ENCODE assay signal across 23 cellular contexts in the genomic region with DNA sequence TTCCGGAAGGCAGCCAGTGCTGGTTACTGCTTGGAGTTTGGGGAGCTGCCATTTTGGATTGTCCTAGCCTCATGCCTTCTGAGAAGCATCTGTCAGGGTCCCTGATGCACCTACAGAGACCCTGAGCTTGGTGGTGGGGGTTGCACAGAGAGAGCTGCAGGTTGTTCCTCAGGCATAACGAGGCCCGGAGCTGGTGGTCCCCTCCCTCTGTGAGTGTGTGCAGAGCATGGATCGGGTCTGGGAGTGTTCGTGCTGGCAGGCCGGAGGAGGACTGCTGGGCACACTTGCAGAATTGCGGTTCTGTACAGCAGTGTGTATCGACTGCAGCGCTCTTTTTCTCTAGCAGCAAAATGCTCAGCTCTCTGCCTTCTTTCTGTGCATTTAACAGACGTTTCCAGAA. TPM values are rescaled to one million over a fixed set of nuclear protein-coding genes. Genes with fewer than 3 reads are reported as not detected.
DNase-seq lines count a peak whose midpoint lies in the region; ATAC-seq, FAIRE-seq and TF ChIP-seq lines count a peak whose summit lies in the region.
"Had no signal": no experiment of that assay in that cellular context is flagged by ENCODE, and none has a peak within 500 bp of the region (broad histone marks: within the 10 kb centered on the region; RNA-seq: fewer than 3 reads in every experiment).

No MANE protein-coding gene starts in this region.

- peak overlapping the region in 1 of 10 donors; percentile 18 for H3K4me3 Mint-ChIP-seq in naive thymus-derived CD8-positive, alpha-beta T cell
- H3K4me3 Mint-ChIP-seq in CD8-positive, alpha-beta memory T cell: no peak overlapping the region
- H3K4me3 Mint-ChIP-seq in CD4-positive, alpha-beta T cell: no peak overlapping the region
- H3K4me3 Mint-ChIP-seq: B cell, GM23338, HFFc6 had no signal

- H3K27me3 ChIP-seq in HepG2 (ENCODE audit: control insufficient read depth in 1 of 2, insufficient read depth in 2 of 2, low read length in 2 of 2) (no peaks in the 10 kb centered on the region), right lobe of liver (no peaks in the 10 kb centered on the region), H7 (ENCODE audit: control insufficient read depth, insufficient read depth, low read length) (peaks cover 2% of the 10 kb centered on the region; the same call in 1 of the 2 replicates)
- H3K27me3 ChIP-seq in CD8-positive, alpha-beta memory T cell (ENCODE audit: insufficient read depth, low read length, poor library complexity, severe bottlenecking): no peaks in the 10 kb centered on the region
- no peaks in the 10 kb centered on the region for H3K27me3 ChIP-seq in CD4-positive, alpha-beta T cell (ENCODE audit: control insufficient read depth, insufficient read depth, low read length)
- H3K27me3 ChIP-seq: BLaER1 had no signal

- H3K27me3 Mint-ChIP-seq in naive thymus-derived CD8-positive, alpha-beta T cell: no peaks in the 10 kb centered on the region
- H3K27me3 Mint-ChIP-seq in CD8-positive, alpha-beta memory T cell: no peaks in the 10 kb centered on the region
- H3K27me3 Mint-ChIP-seq in CD4-positive, alpha-beta T cell: no peaks in the 10 kb centered on the region
- H3K27me3 Mint-ChIP-seq: B cell had no signal

- CTCF ChIA-PET in HepG2 (lab: Yijun Ruan, JAX; ENCODE audit: low intra/inter-chr PET ratio, low total read pairs): no interaction called here
- CTCF ChIA-PET in CD8-positive, alpha-beta memory T cell (lab: Charles Lee): interaction anchor here (1.1 to 1.4 kb wide), 3 partner anchors 9 to 91 kb away, joined by 3 to 4 read pairs (median 3); no protein-coding TSS in a partner anchor
- CTCF ChIA-PET in CD4-positive, alpha-beta T cell (lab: Charles Lee): no interaction called here

- H3K9ac ChIP-seq in HepG2 (ENCODE audit: insufficient read depth, low read depth, low read length): no peak overlapping the region
- H3K9ac ChIP-seq: BLaER1 had no signal

- POLR2A ChIA-PET in HepG2 (lab: Yijun Ruan, JAX): interaction anchor here (1.2 kb wide), 1 partner anchor 9 kb away, joined by 3 read pairs; no protein-coding TSS in a partner anchor
- POLR2A ChIA-PET in naive thymus-derived CD8-positive, alpha-beta T cell (lab: Charles Lee): interaction anchor here (12.0 kb wide), 1 partner anchor 17 kb away, joined by 325 read pairs; no protein-coding TSS in a partner anchor
- POLR2A ChIA-PET in CD8-positive, alpha-beta memory T cell (lab: Charles Lee): interaction anchor here (0.5 kb wide), 1 partner anchor 9 kb away, joined by 3 read pairs; no protein-coding TSS in a partner anchor
- POLR2A ChIA-PET in CD4-positive, alpha-beta T cell (lab: Charles Lee): interaction anchor here (1.4 to 11.5 kb wide), 2 partner anchors 9 to 20 kb away, joined by 3 to 230 read pairs; no protein-coding TSS in a partner anchor

- 92% methylated on average over 9 of the region's 10 CpGs for WGBS in HepG2 (ENCODE audit: low lambda C conversion rate)
- 42% methylated on average over 1 of the region's 10 CpGs for WGBS in right lobe of liver (ENCODE audit: insufficient coverage, low coverage, low lambda C conversion rate, missing lambda C conversion rate)

- FAIRE-seq in HepG2 (lab: Jason Lieb, UNC): no peak
- FAIRE-seq: A204.1, GM12878, GM19239 had no signal

- peaks cover 44 to 73% (median 60%) of the 10 kb centered on the region in 4 donors for H3K4me1 Mint-ChIP-seq in naive thymus-derived CD8-positive, alpha-beta T cell
- peaks cover 52 to 63% (median 55%) of the 10 kb centered on the region in 3 donors for H3K4me1 Mint-ChIP-seq in CD8-positive, alpha-beta memory T cell
- H3K4me1 Mint-ChIP-seq in CD4-positive, alpha-beta T cell (ENCODE audit: low read depth): peaks cover 66% of the 10 kb centered on the region

- no peak for TF ChIP-seq RAD21 in HepG2 (CRISPR knock-in tag; IDR thresholded peaks at IDR 0.05)

- TF ChIP-seq EP300 in HepG2 (IDR thresholded peaks at IDR 0.05; ENCODE audit: low read depth in 2 of 2, low read length in 2 of 2): no peak
- TF ChIP-seq EP300 in HepG2 (CRISPR knock-in tag; IDR thresholded peaks at IDR 0.05; ENCODE audit: borderline replicate concordance): no peak

- H4K20me1 ChIP-seq in HepG2 (ENCODE audit: insufficient read depth, low read length): peaks cover 32% of the 10 kb centered on the region

- no peak overlapping the region for H2AFZ ChIP-seq in HepG2 (ENCODE audit: low read length)
- H2AFZ ChIP-seq: GM23338 had no signal

- peaks cover 88% of the 10 kb centered on the region for H3K79me2 ChIP-seq in HepG2 (ENCODE audit: insufficient read depth, low read length)

- peaks cover 2 to 18% of the 10 kb centered on the region in 2 experiments; a peak in 2 of 5 replicates for H3K36me3 ChIP-seq in HepG2 (replicated peaks in 1 of 2; ENCODE audit: control insufficient read depth in 1 of 2, insufficient read depth in 2 of 2, low read length in 2 of 2)
- H3K36me3 ChIP-seq in right lobe of liver: no peaks in the 10 kb centered on the region
- no peaks in the 10 kb centered on the region for H3K36me3 ChIP-seq in H7 (replicated peaks; ENCODE audit: control insufficient read depth, insufficient read depth, low read length)
- H3K36me3 ChIP-seq in CD8-positive, alpha-beta memory T cell (ENCODE audit: insufficient read depth, low read length): no peaks in the 10 kb centered on the region
- H3K36me3 ChIP-seq: HAP-1 had no signal

- H3K4me1 ChIP-seq in HepG2 (ENCODE audit: insufficient read depth, low read length) (peaks cover 26% of the 10 kb centered on the region), right lobe of liver (peaks cover 0 to 13% (median 4%) of the 10 kb centered on the region in 4 donors)
- peaks cover 54% of the 10 kb centered on the region for H3K4me1 ChIP-seq in CD8-positive, alpha-beta memory T cell (ENCODE audit: insufficient read depth, low read length)
- H3K4me1 ChIP-seq: Caco-2 had no signal

- intact Hi-C loops in HepG2 (cut with micrococcal nuclease; ENCODE audit: unreplicated experiment) (no loop called here), right lobe of liver (cut with DNase I) (loop anchor here in 1 of 2 donors (10.0 kb wide), 1 partner anchor 94 kb away; no protein-coding TSS in a partner anchor)
- intact Hi-C loops in CD4-positive, alpha-beta T cell (cut with DNase I, micrococcal nuclease): no loop called here

- in situ Hi-C loops in HepG2 (cut with HindIII; ENCODE audit: extremely low pct_ligation_motif_present, low pct_unique_long_range_greater_than_20kb): no loop called here

- no peak for TF ChIP-seq CTCF in HepG2 (CRISPR knock-in tag; IDR thresholded peaks at IDR 0.05)
- no peak for TF ChIP-seq CTCF in right lobe of liver (IDR thresholded peaks at IDR 0.05)
- no peak for TF ChIP-seq CTCF in foreskin fibroblast (IDR thresholded peaks at IDR 0.05; ENCODE audit: low read depth, low read length)
- TF ChIP-seq CTCF in CD4-positive, alpha-beta T cell (IDR thresholded peaks at IDR 0.05): no peak

- H3K27ac ChIP-seq in HepG2 (ENCODE audit: extremely low read length, insufficient read depth, low read length) (no peak overlapping the region), right lobe of liver (no peak overlapping the region)
- H3K27ac ChIP-seq in CD8-positive, alpha-beta memory T cell (ENCODE audit: low read depth, low read length): no peak overlapping the region
- H3K27ac ChIP-seq in CD4-positive, alpha-beta T cell (ENCODE audit: low read depth, low read length): no peak overlapping the region
- H3K27ac ChIP-seq: 22Rv1, BLaER1, C4-2B had no signal

- DNase-seq in HepG2 (ENCODE audit: low spot score): no peak
- no peak for DNase-seq in right lobe of liver
- peak; percentile 57 for DNase-seq in cerebellar cortex (ENCODE audit: low spot score)
- no peak for DNase-seq in naive thymus-derived CD8-positive, alpha-beta T cell
- no peak for DNase-seq in H7
- DNase-seq in CD8-positive, alpha-beta memory T cell: no peak
- DNase-seq in foreskin fibroblast: no peak
- DNase-seq in CD4-positive, alpha-beta T cell: no peak
- DNase-seq: Caco-2; CD4-positive, CD25-positive, alpha-beta regulatory T cell; DMS153; DND-41; GDM1; HFFc6 had no signal

- peak overlapping the region in 9 of 10 donors; percentile 5 to 71 (median 41) for H3K27ac Mint-ChIP-seq in naive thymus-derived CD8-positive, alpha-beta T cell
- peak overlapping the region in 2 of 8 donors; percentile 8 to 9 for H3K27ac Mint-ChIP-seq in CD8-positive, alpha-beta memory T cell
- no peak overlapping the region for H3K27ac Mint-ChIP-seq in CD4-positive, alpha-beta T cell
- H3K27ac Mint-ChIP-seq: B cell, GM23338, HFFc6 had no signal

- H3K9me3 Mint-ChIP-seq in naive thymus-derived CD8-positive, alpha-beta T cell: no peaks in the 10 kb centered on the region
- H3K9me3 Mint-ChIP-seq in CD8-positive, alpha-beta memory T cell: no peaks in the 10 kb centered on the region
- H3K9me3 Mint-ChIP-seq in CD4-positive, alpha-beta T cell: no peaks in the 10 kb centered on the region
- H3K9me3 Mint-ChIP-seq: CD4-positive, CD25-positive, alpha-beta regulatory T cell; GM23338; HFFc6 had no signal

- TF ChIP-seq POLR2A in HepG2 (IDR thresholded peaks at IDR 0.05; ENCODE audit: insufficient read depth in 1 of 2, low read depth in 2 of 2, low read length in 2 of 2): no peak
- TF ChIP-seq POLR2A in right lobe of liver (IDR thresholded peaks at IDR 0.05): no peak

- no TSS peak for BruUV-seq in HepG2 (replicated peaks; lab: Mats Ljungman, UMichigan)

- no peaks in the 10 kb centered on the region for H3K9me3 ChIP-seq in HepG2 (ENCODE audit: low read length)
- no peaks in the 10 kb centered on the region for H3K9me3 ChIP-seq in right lobe of liver
- H3K9me3 ChIP-seq in CD8-positive, alpha-beta memory T cell (ENCODE audit: low read length): no peaks in the 10 kb centered on the region
- H3K9me3 ChIP-seq in CD4-positive, alpha-beta T cell (ENCODE audit: control insufficient read depth, low read length): no peaks in the 10 kb centered on the region
- H3K9me3 ChIP-seq: Caco-2, HAP-1 had no signal

- H3K36me3 Mint-ChIP-seq in naive thymus-derived CD8-positive, alpha-beta T cell: peaks cover 0 to 2% (median 0%) of the 10 kb centered on the region in 3 donors
- H3K36me3 Mint-ChIP-seq in CD8-positive, alpha-beta memory T cell: peaks cover 0 to 2% (median 0%) of the 10 kb centered on the region in 3 donors
- peaks cover 5% of the 10 kb centered on the region for H3K36me3 Mint-ChIP-seq in CD4-positive, alpha-beta T cell (ENCODE audit: low read depth)

- H3K4me3 ChIP-seq in HepG2 (replicated peaks in 1 of 3; ENCODE audit: insufficient read depth in 1 of 3, low read depth in 2 of 3, low read length in 3 of 3) (no peak overlapping the region), right lobe of liver (no peak overlapping the region), H7 (ENCODE audit: insufficient read depth, low read depth, low read length) (no peak overlapping the region), foreskin fibroblast (ENCODE audit: low read depth in 1 of 2, low read length in 2 of 2) (no peak overlapping the region)
- no peak overlapping the region for H3K4me3 ChIP-seq in CD8-positive, alpha-beta memory T cell (ENCODE audit: low read length)
- H3K4me3 ChIP-seq: BLaER1, GM12878, GM23338, HAP-1 had no signal

- ATAC-seq in HepG2 (no peak), right lobe of liver (no peak)
- ATAC-seq in naive thymus-derived CD8-positive, alpha-beta T cell: no peak
- no peak for ATAC-seq in CD4-positive, alpha-beta T cell (ENCODE audit: poor library complexity)
- ATAC-seq: GM12878, GM23338 had no signal

- H3K4me2 ChIP-seq in HepG2 (ENCODE audit: low read depth, low read length): no peak overlapping the region
- H3K4me2 ChIP-seq: BLaER1, GM23338 had no signal

RNA-seq across cellular contexts. Expression of a gene that starts 7.8 kb away (rescaled TPM):
- total RNA-seq in HepG2 (2016; rRNA removed; fragmentation: Illumina TruSeq; extraction: Trizol): 23.3 and 29.9 TPM in 2 replicates
- total RNA-seq in HepG2 (2016; cell fraction: cytosol; rRNA removed; fragmentation: Illumina TruSeq; extraction: Trizol; ENCODE audit: low read depth): 43.0 and 51.2 TPM in 2 replicates
- total RNA-seq in HepG2 (2016; cell fraction: insoluble cytoplasmic fraction; rRNA removed; fragmentation: Illumina TruSeq; extraction: Trizol): 21.4 and 28.1 TPM in 2 replicates
- total RNA-seq in HepG2 (2016; cell fraction: membrane; rRNA removed; fragmentation: Illumina TruSeq; extraction: Trizol): 50.7 and 67.7 TPM in 2 replicates
- total RNA-seq in HepG2 (2016; cell fraction: nucleus; rRNA removed; fragmentation: Illumina TruSeq; extraction: Trizol): 12.9 and 16.1 TPM in 2 replicates
- 29.5 and 38.6 TPM in 2 replicates for polyA plus RNA-seq in HepG2 (2011; rRNA removed)
- 29.8 and 35.9 TPM in 2 replicates for polyA plus RNA-seq in HepG2 (2011; cell fraction: cytosol; rRNA removed)
- 54.3 and 60.0 TPM in 2 replicates for polyA plus RNA-seq in HepG2 (2011; cell fraction: nucleus; rRNA removed)
- 46.0 and 46.8 TPM in 2 replicates for polyA plus RNA-seq in HepG2 (2012)
- 37.1 and 47.1 TPM in 2 replicates for polyA plus RNA-seq in HepG2 (2016; cell fraction: cytosol; fragmentation: Illumina TruSeq; extraction: Trizol; ENCODE audit: low read depth)
- 24.6 and 35.5 TPM in 2 replicates for polyA plus RNA-seq in HepG2 (2016; cell fraction: insoluble cytoplasmic fraction; fragmentation: Illumina TruSeq; extraction: Trizol; ENCODE audit: low read depth)
- 54.6 and 65.1 TPM in 2 replicates for polyA plus RNA-seq in HepG2 (2016; cell fraction: membrane; fragmentation: Illumina TruSeq; extraction: Trizol; ENCODE audit: low read depth)
- polyA plus RNA-seq in HepG2 (2016; cell fraction: nucleus; fragmentation: Illumina TruSeq; extraction: Trizol; ENCODE audit: insufficient read depth, low read depth): 30.3 and 35.7 TPM in 2 replicates
- polyA minus RNA-seq in HepG2 (2011; rRNA and poly(A)+ RNA removed; ENCODE audit: low replicate concordance): 26.5 and 27.7 TPM in 2 replicates
- 19.4 and 20.4 TPM in 2 replicates for polyA minus RNA-seq in HepG2 (2011; cell fraction: cytosol; rRNA and poly(A)+ RNA removed)
- 12.6 and 15.5 TPM in 2 replicates for polyA minus RNA-seq in HepG2 (2011; cell fraction: nucleus; rRNA and poly(A)+ RNA removed)
- total RNA-seq in right lobe of liver: 10 to 100 TPM; 23.1 to 68.8 (median 29.1) TPM
- total RNA-seq in naive thymus-derived CD8-positive, alpha-beta T cell: 10 to 100 TPM; 84.9 to 86.2 TPM
- 100 to 1,000 TPM in 1 of 3 donors, 10 to 100 TPM in 2; 71.5 to 122 (median 98.2) TPM for polyA plus RNA-seq in naive thymus-derived CD8-positive, alpha-beta T cell
- 21.8 and 22.0 TPM in 2 replicates for total RNA-seq in H7 (2014; rRNA removed; shearing (Covaris generic))
- 10 to 100 TPM; 44.1 to 47.6 TPM for total RNA-seq in CD8-positive, alpha-beta memory T cell
- polyA plus RNA-seq in CD8-positive, alpha-beta memory T cell: 96.3 TPM
- 10 to 100 TPM; 24.9 to 27.9 TPM for total RNA-seq in CD4-positive, alpha-beta T cell
